In genomic region chr4:120613778-120614177, GRCh38 we compare ENCODE assay signal across 25 cellular contexts.
"Had no signal": no experiment of that assay in that cellular context is flagged by ENCODE, and none has a peak within 500 bp of the region (broad histone marks: within the 10 kb centered on the region; RNA-seq: fewer than 3 reads in every experiment).

No MANE protein-coding gene starts in this region.

- DNase-seq: colonic mucosa; cortex of kidney; effector CD8-positive, alpha-beta T cell; effector memory CD8-positive, alpha-beta T cell; endodermal cell; erythroblast; esophagus squamous epithelium; foreskin fibroblast; foreskin melanocyte; gastrocnemius medialis; glutamatergic neuron; head of caudate nucleus; heart right ventricle; hippocampal formation; left cardiac atrium; left lung; left ventricle myocardium superior; lower lobe of right lung; mucosa of descending colon; naive B cell had no signal

- H3K9me3 ChIP-seq: colonic mucosa, esophagus squamous epithelium, gastrocnemius medialis, heart right ventricle, left lung, lower lobe of right lung, mucosa of descending colon had no signal

- H3K4me3 ChIP-seq: colonic mucosa, esophagus squamous epithelium, gastrocnemius medialis, heart right ventricle, left lung, lower lobe of right lung, mucosa of descending colon had no signal

- H3K36me3 ChIP-seq: colonic mucosa, esophagus squamous epithelium, gastrocnemius medialis, heart right ventricle, left lung, lower lobe of right lung had no signal

- FAIRE-seq: endometrium, islet of Langerhans, keratinocyte had no signal

- H3K4me1 ChIP-seq: colonic mucosa, esophagus squamous epithelium, gastrocnemius medialis, heart right ventricle, left lung, lower lobe of right lung had no signal

- ATAC-seq: effector memory CD8-positive, alpha-beta T cell; esophagus mucosa; gastrocnemius medialis; heart right ventricle; left cardiac atrium; left lung; left ventricle myocardium superior; lower lobe of right lung; mucosa of descending colon had no signal

- H3K27ac ChIP-seq: colonic mucosa, epithelial cell of prostate, esophagus squamous epithelium, gastrocnemius medialis, heart right ventricle, left lung, lower lobe of right lung had no signal

- H3K27me3 ChIP-seq: colonic mucosa, esophagus squamous epithelium, gastrocnemius medialis, heart right ventricle, left lung had no signal
